In the genomic region with DNA sequence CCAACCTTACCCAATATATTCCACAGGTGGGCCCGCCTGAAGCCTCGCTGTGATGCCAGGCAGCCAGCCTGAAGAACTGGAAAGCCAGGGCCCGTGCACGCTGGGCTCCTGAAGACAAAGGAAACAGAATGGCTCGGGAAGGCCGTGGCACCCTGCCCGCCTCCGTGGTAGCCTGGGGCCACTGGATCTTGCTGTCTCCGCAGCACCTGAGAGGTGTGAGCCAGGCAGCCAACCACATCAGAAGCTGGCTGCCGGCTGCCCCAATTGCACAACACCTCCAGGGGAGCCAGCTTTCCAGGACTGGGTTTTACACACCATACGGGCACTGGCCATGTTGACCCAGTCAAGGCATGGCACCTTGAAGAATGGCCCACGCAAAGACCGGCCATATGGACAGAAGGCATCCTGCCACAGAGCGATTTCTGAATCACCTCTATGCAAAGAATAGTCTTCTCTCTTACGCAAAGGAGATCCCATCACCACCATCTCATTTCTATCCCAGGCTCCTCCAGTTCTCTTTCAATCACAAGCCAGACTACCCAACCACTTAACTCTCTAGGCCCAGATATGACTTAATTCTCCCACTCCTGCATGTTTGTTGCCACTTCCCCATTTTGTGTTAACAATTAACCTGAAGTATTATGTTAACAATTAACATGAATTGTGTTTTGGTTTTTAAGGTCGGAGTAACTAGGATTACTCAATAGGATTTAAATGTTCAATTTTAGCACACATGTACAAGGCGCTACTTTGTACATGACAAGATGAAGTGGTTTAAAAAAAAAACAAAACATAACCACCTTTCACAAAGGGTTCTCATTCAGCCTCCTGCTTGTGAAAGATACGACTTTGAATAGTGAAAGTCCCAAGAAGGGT, we compare ENCODE assay signal across 9 cellular contexts. TPM values are rescaled to one million over a fixed set of nuclear protein-coding genes. Genes with fewer than 3 reads are reported as not detected.
DNase-seq lines count a peak whose midpoint lies in the region; ATAC-seq and TF ChIP-seq lines count a peak whose summit lies in the region.
"Had no signal": no experiment of that assay in that cellular context is flagged by ENCODE, and none has a peak within 500 bp of the region (broad histone marks: within the 10 kb centered on the region; RNA-seq: fewer than 3 reads in every experiment).

No MANE protein-coding gene starts in this region.

- no peak overlapping the region for H3K9ac ChIP-seq in BLaER1
- H3K9ac ChIP-seq in colonic mucosa (ENCODE audit: low read depth in 2 of 2, low read length in 2 of 2): no peak overlapping the region

- no peak overlapping the region for H3K27ac ChIP-seq in BLaER1
- peak overlapping the region; percentile 13 for H3K27ac ChIP-seq in colonic mucosa
- no peak overlapping the region for H3K27ac ChIP-seq in right atrium auricular region
- H3K27ac ChIP-seq: VCaP had no signal

- H3K4me1 ChIP-seq in BLaER1: peaks cover 13% of the 10 kb centered on the region
- H3K4me1 ChIP-seq in colonic mucosa: peaks cover 6% of the 10 kb centered on the region
- H3K4me1 ChIP-seq in right atrium auricular region: peaks cover 0 to 36% of the 10 kb centered on the region in 2 donors

- no peaks in the 10 kb centered on the region for H3K27me3 ChIP-seq in BLaER1
- H3K27me3 ChIP-seq in colonic mucosa: no peaks in the 10 kb centered on the region
- H3K27me3 ChIP-seq in right atrium auricular region: no peaks in the 10 kb centered on the region

- H3K4me2 ChIP-seq in BLaER1: peak overlapping the region; percentile 37; the same call in 1 of the 2 replicates

- H3K36me3 ChIP-seq in BLaER1: no peaks in the 10 kb centered on the region
- H3K36me3 ChIP-seq in colonic mucosa: no peaks in the 10 kb centered on the region
- no peaks in the 10 kb centered on the region for H3K36me3 ChIP-seq in right atrium auricular region

- no peaks in the 10 kb centered on the region for H4K20me1 ChIP-seq in BLaER1

- no peak overlapping the region for H3K4me3 ChIP-seq in BLaER1
- H3K4me3 ChIP-seq in colonic mucosa: no peak overlapping the region
- H3K4me3 ChIP-seq in right atrium auricular region: no peak overlapping the region

- TF ChIP-seq CTCF in colonic mucosa (IDR thresholded peaks at IDR 0.05): no peak
- no peak for TF ChIP-seq CTCF in right atrium auricular region (IDR thresholded peaks at IDR 0.05)

- peak; percentile 83 for ATAC-seq in GM19467 (IDR thresholded peaks at IDR 0.05; ENCODE audit: unreplicated experiment)
- peak; percentile 65 for ATAC-seq in HG03439 (IDR thresholded peaks at IDR 0.05; ENCODE audit: unreplicated experiment)
- no peak for ATAC-seq in stimulated activated naive CD8-positive, alpha-beta T cell treated with anti-CD3 and anti-CD28 coated beads, Interleukin-15, Interleukin-2, amounts not matched to agents 100 U/mL and 50 U/mL, for 24 hours

- intact Hi-C loops in colonic mucosa (cut with DNase I): no loop called here

- DNase-seq in colonic mucosa (no peak), T-helper 2 cell (no peak), NCI-H2227 treated with DMSO at 0.1 percent for 48 hours (lab: John Stamatoyannopoulos, UW) (no peak), right atrium auricular region (ENCODE audit: low spot score) (no peak)
- no peak for DNase-seq in stimulated activated naive CD8-positive, alpha-beta T cell treated with anti-CD3 and anti-CD28 coated beads, Interleukin-15, Interleukin-2, amounts not matched to agents 100 U/mL and 50 U/mL, for 24 hours

- peaks cover 5% of the 10 kb centered on the region; the same call in 1 of the 2 replicates for H3K9me3 ChIP-seq in BLaER1
- no peaks in the 10 kb centered on the region for H3K9me3 ChIP-seq in colonic mucosa
- H3K9me3 ChIP-seq in right atrium auricular region: no peaks in the 10 kb centered on the region

RNA-seq across cellular contexts. Expression of gene ZFHX3, which starts 32.1 kb away (rescaled TPM):
- total RNA-seq in colonic mucosa (10 to 100 TPM; 10.5 to 12.8 TPM), right atrium auricular region (10 to 100 TPM in 1 of 2 donors, 1 to 10 TPM in 1; 9.2 to 18.9 TPM)
